Comparison of ENCODE assay signal across 1 cellular context in genomic region chr3:172143739-172144497, GRCh38.
TF ChIP-seq lines count a peak whose summit lies in the region.

No MANE protein-coding gene starts in this region.

TF ChIP-seq in HEK293, 187 proteins besides CTCF, POLR2A, EP300 and RAD21 (continued from another document and continues in another):
- TF ChIP-seq, protein P1, sequence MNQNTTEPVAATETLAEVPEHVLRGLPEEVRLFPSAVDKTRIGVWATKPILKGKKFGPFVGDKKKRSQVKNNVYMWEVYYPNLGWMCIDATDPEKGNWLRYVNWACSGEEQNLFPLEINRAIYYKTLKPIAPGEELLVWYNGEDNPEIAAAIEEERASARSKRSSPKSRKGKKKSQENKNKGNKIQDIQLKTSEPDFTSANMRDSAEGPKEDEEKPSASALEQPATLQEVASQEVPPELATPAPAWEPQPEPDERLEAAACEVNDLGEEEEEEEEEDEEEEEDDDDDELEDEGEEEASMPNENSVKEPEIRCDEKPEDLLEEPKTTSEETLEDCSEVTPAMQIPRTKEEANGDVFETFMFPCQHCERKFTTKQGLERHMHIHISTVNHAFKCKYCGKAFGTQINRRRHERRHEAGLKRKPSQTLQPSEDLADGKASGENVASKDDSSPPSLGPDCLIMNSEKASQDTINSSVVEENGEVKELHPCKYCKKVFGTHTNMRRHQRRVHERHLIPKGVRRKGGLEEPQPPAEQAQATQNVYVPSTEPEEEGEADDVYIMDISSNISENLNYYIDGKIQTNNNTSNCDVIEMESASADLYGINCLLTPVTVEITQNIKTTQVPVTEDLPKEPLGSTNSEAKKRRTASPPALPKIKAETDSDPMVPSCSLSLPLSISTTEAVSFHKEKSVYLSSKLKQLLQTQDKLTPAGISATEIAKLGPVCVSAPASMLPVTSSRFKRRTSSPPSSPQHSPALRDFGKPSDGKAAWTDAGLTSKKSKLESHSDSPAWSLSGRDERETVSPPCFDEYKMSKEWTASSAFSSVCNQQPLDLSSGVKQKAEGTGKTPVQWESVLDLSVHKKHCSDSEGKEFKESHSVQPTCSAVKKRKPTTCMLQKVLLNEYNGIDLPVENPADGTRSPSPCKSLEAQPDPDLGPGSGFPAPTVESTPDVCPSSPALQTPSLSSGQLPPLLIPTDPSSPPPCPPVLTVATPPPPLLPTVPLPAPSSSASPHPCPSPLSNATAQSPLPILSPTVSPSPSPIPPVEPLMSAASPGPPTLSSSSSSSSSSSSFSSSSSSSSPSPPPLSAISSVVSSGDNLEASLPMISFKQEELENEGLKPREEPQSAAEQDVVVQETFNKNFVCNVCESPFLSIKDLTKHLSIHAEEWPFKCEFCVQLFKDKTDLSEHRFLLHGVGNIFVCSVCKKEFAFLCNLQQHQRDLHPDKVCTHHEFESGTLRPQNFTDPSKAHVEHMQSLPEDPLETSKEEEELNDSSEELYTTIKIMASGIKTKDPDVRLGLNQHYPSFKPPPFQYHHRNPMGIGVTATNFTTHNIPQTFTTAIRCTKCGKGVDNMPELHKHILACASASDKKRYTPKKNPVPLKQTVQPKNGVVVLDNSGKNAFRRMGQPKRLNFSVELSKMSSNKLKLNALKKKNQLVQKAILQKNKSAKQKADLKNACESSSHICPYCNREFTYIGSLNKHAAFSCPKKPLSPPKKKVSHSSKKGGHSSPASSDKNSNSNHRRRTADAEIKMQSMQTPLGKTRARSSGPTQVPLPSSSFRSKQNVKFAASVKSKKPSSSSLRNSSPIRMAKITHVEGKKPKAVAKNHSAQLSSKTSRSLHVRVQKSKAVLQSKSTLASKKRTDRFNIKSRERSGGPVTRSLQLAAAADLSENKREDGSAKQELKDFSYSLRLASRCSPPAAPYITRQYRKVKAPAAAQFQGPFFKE (tag by site-specific recombination; IDR thresholded peaks at IDR 0.05; ENCODE audit: borderline replicate concordance), result no peak
- no peak for TF ChIP-seq ZNF174 (tag by site-specific recombination; IDR thresholded peaks at IDR 0.05)
- TF ChIP-seq, protein P2, sequence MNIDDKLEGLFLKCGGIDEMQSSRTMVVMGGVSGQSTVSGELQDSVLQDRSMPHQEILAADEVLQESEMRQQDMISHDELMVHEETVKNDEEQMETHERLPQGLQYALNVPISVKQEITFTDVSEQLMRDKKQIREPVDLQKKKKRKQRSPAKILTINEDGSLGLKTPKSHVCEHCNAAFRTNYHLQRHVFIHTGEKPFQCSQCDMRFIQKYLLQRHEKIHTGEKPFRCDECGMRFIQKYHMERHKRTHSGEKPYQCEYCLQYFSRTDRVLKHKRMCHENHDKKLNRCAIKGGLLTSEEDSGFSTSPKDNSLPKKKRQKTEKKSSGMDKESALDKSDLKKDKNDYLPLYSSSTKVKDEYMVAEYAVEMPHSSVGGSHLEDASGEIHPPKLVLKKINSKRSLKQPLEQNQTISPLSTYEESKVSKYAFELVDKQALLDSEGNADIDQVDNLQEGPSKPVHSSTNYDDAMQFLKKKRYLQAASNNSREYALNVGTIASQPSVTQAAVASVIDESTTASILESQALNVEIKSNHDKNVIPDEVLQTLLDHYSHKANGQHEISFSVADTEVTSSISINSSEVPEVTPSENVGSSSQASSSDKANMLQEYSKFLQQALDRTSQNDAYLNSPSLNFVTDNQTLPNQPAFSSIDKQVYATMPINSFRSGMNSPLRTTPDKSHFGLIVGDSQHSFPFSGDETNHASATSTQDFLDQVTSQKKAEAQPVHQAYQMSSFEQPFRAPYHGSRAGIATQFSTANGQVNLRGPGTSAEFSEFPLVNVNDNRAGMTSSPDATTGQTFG (tag by site-specific recombination; IDR thresholded peaks at IDR 0.05; ENCODE audit: borderline replicate concordance), result no peak
- TF ChIP-seq GLI4 (tag by site-specific recombination; IDR thresholded peaks at IDR 0.05), result no peak
- TF ChIP-seq, protein P3, sequence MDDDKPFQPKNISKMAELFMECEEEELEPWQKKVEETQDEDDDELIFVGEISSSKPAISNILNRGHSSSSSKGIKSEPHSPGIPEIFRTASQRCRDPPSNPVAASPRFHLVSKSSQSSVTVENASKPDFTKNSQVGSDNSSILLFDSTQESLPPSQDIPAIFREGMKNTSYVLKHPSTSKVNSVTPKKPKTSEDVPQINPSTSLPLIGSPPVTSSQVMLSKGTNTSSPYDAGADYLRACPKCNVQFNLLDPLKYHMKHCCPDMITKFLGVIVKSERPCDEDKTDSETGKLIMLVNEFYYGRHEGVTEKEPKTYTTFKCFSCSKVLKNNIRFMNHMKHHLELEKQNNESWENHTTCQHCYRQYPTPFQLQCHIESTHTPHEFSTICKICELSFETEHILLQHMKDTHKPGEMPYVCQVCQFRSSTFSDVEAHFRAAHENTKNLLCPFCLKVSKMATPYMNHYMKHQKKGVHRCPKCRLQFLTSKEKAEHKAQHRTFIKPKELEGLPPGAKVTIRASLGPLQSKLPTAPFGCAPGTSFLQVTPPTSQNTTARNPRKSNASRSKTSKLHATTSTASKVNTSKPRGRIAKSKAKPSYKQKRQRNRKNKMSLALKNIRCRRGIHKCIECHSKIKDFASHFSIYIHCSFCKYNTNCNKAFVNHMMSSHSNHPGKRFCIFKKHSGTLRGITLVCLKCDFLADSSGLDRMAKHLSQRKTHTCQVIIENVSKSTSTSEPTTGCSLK (tag by site-specific recombination; IDR thresholded peaks at IDR 0.05), result no peak
- TF ChIP-seq, protein P4, sequence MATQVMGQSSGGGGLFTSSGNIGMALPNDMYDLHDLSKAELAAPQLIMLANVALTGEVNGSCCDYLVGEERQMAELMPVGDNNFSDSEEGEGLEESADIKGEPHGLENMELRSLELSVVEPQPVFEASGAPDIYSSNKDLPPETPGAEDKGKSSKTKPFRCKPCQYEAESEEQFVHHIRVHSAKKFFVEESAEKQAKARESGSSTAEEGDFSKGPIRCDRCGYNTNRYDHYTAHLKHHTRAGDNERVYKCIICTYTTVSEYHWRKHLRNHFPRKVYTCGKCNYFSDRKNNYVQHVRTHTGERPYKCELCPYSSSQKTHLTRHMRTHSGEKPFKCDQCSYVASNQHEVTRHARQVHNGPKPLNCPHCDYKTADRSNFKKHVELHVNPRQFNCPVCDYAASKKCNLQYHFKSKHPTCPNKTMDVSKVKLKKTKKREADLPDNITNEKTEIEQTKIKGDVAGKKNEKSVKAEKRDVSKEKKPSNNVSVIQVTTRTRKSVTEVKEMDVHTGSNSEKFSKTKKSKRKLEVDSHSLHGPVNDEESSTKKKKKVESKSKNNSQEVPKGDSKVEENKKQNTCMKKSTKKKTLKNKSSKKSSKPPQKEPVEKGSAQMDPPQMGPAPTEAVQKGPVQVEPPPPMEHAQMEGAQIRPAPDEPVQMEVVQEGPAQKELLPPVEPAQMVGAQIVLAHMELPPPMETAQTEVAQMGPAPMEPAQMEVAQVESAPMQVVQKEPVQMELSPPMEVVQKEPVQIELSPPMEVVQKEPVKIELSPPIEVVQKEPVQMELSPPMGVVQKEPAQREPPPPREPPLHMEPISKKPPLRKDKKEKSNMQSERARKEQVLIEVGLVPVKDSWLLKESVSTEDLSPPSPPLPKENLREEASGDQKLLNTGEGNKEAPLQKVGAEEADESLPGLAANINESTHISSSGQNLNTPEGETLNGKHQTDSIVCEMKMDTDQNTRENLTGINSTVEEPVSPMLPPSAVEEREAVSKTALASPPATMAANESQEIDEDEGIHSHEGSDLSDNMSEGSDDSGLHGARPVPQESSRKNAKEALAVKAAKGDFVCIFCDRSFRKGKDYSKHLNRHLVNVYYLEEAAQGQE (tag by site-specific recombination; IDR thresholded peaks at IDR 0.05), result peak; percentile 73
- TF ChIP-seq HOXC10 (CRISPR knock-in tag; IDR thresholded peaks at IDR 0.05), result no peak
- no peak for TF ChIP-seq ZNF585B (tag by site-specific recombination; IDR thresholded peaks at IDR 0.05)
- no peak for TF ChIP-seq PRDM1 (tag by site-specific recombination; IDR thresholded peaks at IDR 0.05)
- TF ChIP-seq INSM2 (tag by site-specific recombination; IDR thresholded peaks at IDR 0.05), result peak; percentile 47; the same call in 1 of the 2 replicates
- no peak for TF ChIP-seq ZNF488 (tag by site-specific recombination; IDR thresholded peaks at IDR 0.05)
- no peak for TF ChIP-seq ZNF521 (tag by site-specific recombination; IDR thresholded peaks at IDR 0.05)
- TF ChIP-seq PRDM6 (tag by site-specific recombination; IDR thresholded peaks at IDR 0.05), result no peak
- TF ChIP-seq ZNF184 (tag by site-specific recombination; IDR thresholded peaks at IDR 0.05), result no peak
- no peak for TF ChIP-seq ZNF707 (tag by site-specific recombination; IDR thresholded peaks at IDR 0.05)
- TF ChIP-seq ZNF16 (tag by site-specific recombination; IDR thresholded peaks at IDR 0.05; ENCODE audit: low read depth), result no peak
- TF ChIP-seq ZNF621 (tag by site-specific recombination; IDR thresholded peaks at IDR 0.05), result no peak
- no peak for TF ChIP-seq ZBTB44 (tag by site-specific recombination; IDR thresholded peaks at IDR 0.05)
- TF ChIP-seq ZNF214 (tag by site-specific recombination; IDR thresholded peaks at IDR 0.05; ENCODE audit: borderline replicate concordance), result no peak; the same call in 1 of the 2 replicates
- peak; percentile 64; the same call in 1 of the 2 replicates for TF ChIP-seq ZFP3 (tag by site-specific recombination; IDR thresholded peaks at IDR 0.05; ENCODE audit: low read depth)
- no peak for TF ChIP-seq ZNF561 (tag by site-specific recombination; IDR thresholded peaks at IDR 0.05; ENCODE audit: borderline replicate concordance)
- TF ChIP-seq ZNF558 (tag by site-specific recombination; IDR thresholded peaks at IDR 0.05), result peak; percentile 89
- no peak; the same call in 1 of the 2 replicates for TF ChIP-seq ZNF791 (tag by site-specific recombination; IDR thresholded peaks at IDR 0.05)
- no peak for TF ChIP-seq ZNF776 (tag by site-specific recombination; IDR thresholded peaks at IDR 0.05; ENCODE audit: borderline replicate concordance)
- TF ChIP-seq ZNF140 (tag by site-specific recombination; IDR thresholded peaks at IDR 0.05), result peak; percentile 94
- TF ChIP-seq ZNF548 (tag by site-specific recombination; IDR thresholded peaks at IDR 0.05), result no peak
- TF ChIP-seq ZNF266 (tag by site-specific recombination; IDR thresholded peaks at IDR 0.05; ENCODE audit: low read depth), result peak; percentile 58; the same call in 1 of the 2 replicates
- TF ChIP-seq ZNF292 (tag by site-specific recombination; IDR thresholded peaks at IDR 0.05; ENCODE audit: borderline replicate concordance, low read depth), result peak; percentile 95
- no peak for TF ChIP-seq ZNF747 (tag by site-specific recombination; IDR thresholded peaks at IDR 0.05)
- no peak for TF ChIP-seq ZNF302 (tag by site-specific recombination; IDR thresholded peaks at IDR 0.05; ENCODE audit: low read depth)
- no peak for TF ChIP-seq ZNF138 (tag by site-specific recombination; IDR thresholded peaks at IDR 0.05; ENCODE audit: borderline replicate concordance)
- no peak for TF ChIP-seq ZNF24 (tag by site-specific recombination; IDR thresholded peaks at IDR 0.05)
- TF ChIP-seq ZBTB1 (tag by site-specific recombination; IDR thresholded peaks at IDR 0.05), result peak; percentile 80; the same call in 1 of the 2 replicates
- TF ChIP-seq REPIN1 (tag by site-specific recombination; IDR thresholded peaks at IDR 0.05; ENCODE audit: low read depth), result peak; percentile 34; the same call in 1 of the 2 replicates
- TF ChIP-seq ZNF211 (tag by site-specific recombination; IDR thresholded peaks at IDR 0.05; ENCODE audit: low read depth), result no peak
- TF ChIP-seq, protein P5, sequence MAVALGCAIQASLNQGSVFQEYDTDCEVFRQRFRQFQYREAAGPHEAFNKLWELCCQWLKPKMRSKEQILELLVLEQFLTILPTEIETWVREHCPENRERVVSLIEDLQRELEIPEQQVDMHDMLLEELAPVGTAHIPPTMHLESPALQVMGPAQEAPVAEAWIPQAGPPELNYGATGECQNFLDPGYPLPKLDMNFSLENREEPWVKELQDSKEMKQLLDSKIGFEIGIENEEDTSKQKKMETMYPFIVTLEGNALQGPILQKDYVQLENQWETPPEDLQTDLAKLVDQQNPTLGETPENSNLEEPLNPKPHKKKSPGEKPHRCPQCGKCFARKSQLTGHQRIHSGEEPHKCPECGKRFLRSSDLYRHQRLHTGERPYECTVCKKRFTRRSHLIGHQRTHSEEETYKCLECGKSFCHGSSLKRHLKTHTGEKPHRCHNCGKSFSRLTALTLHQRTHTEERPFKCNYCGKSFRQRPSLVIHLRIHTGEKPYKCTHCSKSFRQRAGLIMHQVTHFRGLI (tag by site-specific recombination; IDR thresholded peaks at IDR 0.05), result no peak
